Comparison of ENCODE assay signal across 11 cellular contexts in genomic region chr1:33822396-33822795, GRCh38. TPM values are rescaled to one million over a fixed set of nuclear protein-coding genes. Genes with fewer than 3 reads are reported as not detected.
"Had no signal": no experiment of that assay in that cellular context is flagged by ENCODE, and none has a peak within 500 bp of the region (broad histone marks: within the 10 kb centered on the region; RNA-seq: fewer than 3 reads in every experiment).

No MANE protein-coding gene starts in this region.

- H3K4me3 Mint-ChIP-seq: HFFc6, IgD-negative memory B cell had no signal

- H3K9me3 ChIP-seq: HAP-1 had no signal

- H3K27ac ChIP-seq: GM23248, HL-60 had no signal

- H2AFZ ChIP-seq: GM23248 had no signal

- H3K9ac ChIP-seq: GM23248 had no signal

- H3K4me1 ChIP-seq: HAP-1 had no signal

- H3K27ac Mint-ChIP-seq: HFFc6, IgD-negative memory B cell had no signal

- H3K4me3 ChIP-seq: GM23248, HAP-1 had no signal

- H3K36me3 ChIP-seq: HAP-1 had no signal

- ATAC-seq: HCT116, HepG2 had no signal

- H3K4me1 Mint-ChIP-seq: IgD-negative memory B cell had no signal

- DNase-seq: GM23248, GOT3, H7, HFFc6 had no signal

RNA-seq across cellular contexts. Expression of gene HMGB4, which starts 41.5 kb away (rescaled TPM):
- total RNA-seq: GM23248, H4, H7, HepG2, HFFc6, HT1080 had no signal
- polyA plus RNA-seq: GM23248, HepG2, IgD-negative memory B cell had no signal
